In the genomic region with DNA sequence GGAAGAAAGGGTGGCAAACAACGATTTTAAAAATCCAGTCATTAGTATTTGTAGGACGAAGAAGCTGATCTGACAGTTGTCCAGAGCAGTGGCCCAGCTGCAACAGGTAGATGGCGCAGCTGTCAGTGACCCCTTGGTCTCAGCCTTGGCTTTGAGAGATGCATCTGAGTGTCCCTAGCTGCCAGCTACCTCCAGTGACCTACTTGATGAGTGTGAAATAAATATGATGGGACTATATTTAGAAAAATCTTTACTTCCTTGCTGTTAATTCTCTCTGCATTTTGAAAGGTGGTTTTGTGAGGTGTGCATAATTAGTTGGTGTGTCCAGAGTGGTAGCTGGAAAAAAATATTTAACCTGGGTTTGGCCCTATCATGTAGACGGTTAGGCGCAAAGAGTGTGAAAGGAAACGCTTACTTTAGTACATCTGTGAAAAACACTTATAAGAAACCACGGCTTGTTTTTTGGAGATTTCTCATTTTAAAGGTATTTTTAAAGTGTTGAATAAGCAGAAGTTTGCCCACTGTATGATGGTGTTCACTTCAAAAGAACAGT, we compare ENCODE assay signal across 1 cellular context.
TF ChIP-seq lines count a peak whose summit lies in the region.

No MANE protein-coding gene starts in this region.

TF ChIP-seq in HepG2, 621 proteins besides CTCF, POLR2A, EP300 and RAD21 (continued from another document and continues in another):
- TF ChIP-seq, protein P1, sequence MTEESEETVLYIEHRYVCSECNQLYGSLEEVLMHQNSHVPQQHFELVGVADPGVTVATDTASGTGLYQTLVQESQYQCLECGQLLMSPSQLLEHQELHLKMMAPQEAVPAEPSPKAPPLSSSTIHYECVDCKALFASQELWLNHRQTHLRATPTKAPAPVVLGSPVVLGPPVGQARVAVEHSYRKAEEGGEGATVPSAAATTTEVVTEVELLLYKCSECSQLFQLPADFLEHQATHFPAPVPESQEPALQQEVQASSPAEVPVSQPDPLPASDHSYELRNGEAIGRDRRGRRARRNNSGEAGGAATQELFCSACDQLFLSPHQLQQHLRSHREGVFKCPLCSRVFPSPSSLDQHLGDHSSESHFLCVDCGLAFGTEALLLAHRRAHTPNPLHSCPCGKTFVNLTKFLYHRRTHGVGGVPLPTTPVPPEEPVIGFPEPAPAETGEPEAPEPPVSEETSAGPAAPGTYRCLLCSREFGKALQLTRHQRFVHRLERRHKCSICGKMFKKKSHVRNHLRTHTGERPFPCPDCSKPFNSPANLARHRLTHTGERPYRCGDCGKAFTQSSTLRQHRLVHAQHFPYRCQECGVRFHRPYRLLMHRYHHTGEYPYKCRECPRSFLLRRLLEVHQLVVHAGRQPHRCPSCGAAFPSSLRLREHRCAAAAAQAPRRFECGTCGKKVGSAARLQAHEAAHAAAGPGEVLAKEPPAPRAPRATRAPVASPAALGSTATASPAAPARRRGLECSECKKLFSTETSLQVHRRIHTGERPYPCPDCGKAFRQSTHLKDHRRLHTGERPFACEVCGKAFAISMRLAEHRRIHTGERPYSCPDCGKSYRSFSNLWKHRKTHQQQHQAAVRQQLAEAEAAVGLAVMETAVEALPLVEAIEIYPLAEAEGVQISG (CRISPR knock-in tag; IDR thresholded peaks at IDR 0.05), result peak; percentile 7; the same call in 1 of the 2 replicates
- TF ChIP-seq HMGA1 (CRISPR knock-in tag; conservative IDR thresholded peaks at IDR 0.05) (no peak), ZSCAN29 (CRISPR knock-in tag; conservative IDR thresholded peaks at IDR 0.05) (0 out of 2 replicates have a peak, but pooled peaks have one; percentile 29), KMT2B (CRISPR knock-in tag; IDR thresholded peaks at IDR 0.05) (peak; percentile 79), ZNF136 (CRISPR knock-in tag; IDR thresholded peaks at IDR 0.05; ENCODE audit: low read depth) (peak; percentile 35; the same call in 1 of the 2 replicates), ZNF598 (CRISPR knock-in tag; IDR thresholded peaks at IDR 0.05; ENCODE audit: borderline replicate concordance) (0 out of 2 replicates have a peak, but pooled peaks have one; percentile 24), NFYB (CRISPR knock-in tag; IDR thresholded peaks at IDR 0.05) (0 out of 2 replicates have a peak, but pooled peaks have one; percentile 7), ZNF83 (CRISPR knock-in tag; IDR thresholded peaks at IDR 0.05; ENCODE audit: borderline replicate concordance) (no peak), ZFAT (CRISPR knock-in tag; conservative IDR thresholded peaks at IDR 0.05) (no peak), RELA (CRISPR knock-in tag; IDR thresholded peaks at IDR 0.05) (0 out of 2 replicates have a peak, but pooled peaks have one; percentile 11), ZNF552 (CRISPR knock-in tag; IDR thresholded peaks at IDR 0.05; ENCODE audit: borderline replicate concordance) (no peak), MED1 (CRISPR knock-in tag; IDR thresholded peaks at IDR 0.05) (0 out of 2 replicates have a peak, but pooled peaks have one; percentile 21), POLR2G (IDR thresholded peaks at IDR 0.05; ENCODE audit: low read depth, low read length) (peak; percentile 16; the same call in 1 of the 2 replicates), SOX6 (IDR thresholded peaks at IDR 0.05) (no peak), SOX6 (CRISPR knock-in tag; IDR thresholded peaks at IDR 0.05) (peak; percentile 3; the same call in 1 of the 2 replicates), PAWR (CRISPR knock-in tag; IDR thresholded peaks at IDR 0.05; ENCODE audit: borderline replicate concordance) (0 out of 2 replicates have a peak, but pooled peaks have one; percentile 9), KLF16 (CRISPR knock-in tag; IDR thresholded peaks at IDR 0.05) (no peak; a peak in 1 of 4 replicates), RXRA (CRISPR knock-in tag; IDR thresholded peaks at IDR 0.05) (peak; percentile 7; the same call in 1 of the 2 replicates), ETV6 (CRISPR knock-in tag; conservative IDR thresholded peaks at IDR 0.05) (no peak), SMC3 (IDR thresholded peaks at IDR 0.05; ENCODE audit: low read length) (peak; percentile 84), SMAD1 (CRISPR knock-in tag; IDR thresholded peaks at IDR 0.05; ENCODE audit: borderline replicate concordance, low read depth) (0 out of 2 replicates have a peak, but pooled peaks have one; percentile 16), AFF4 (CRISPR knock-in tag; IDR thresholded peaks at IDR 0.05) (peak; percentile 44; the same call in 1 of the 2 replicates), GZF1 (CRISPR knock-in tag; IDR thresholded peaks at IDR 0.05) (0 out of 2 replicates have a peak, but pooled peaks have one; percentile 9), ELF4 (CRISPR knock-in tag; IDR thresholded peaks at IDR 0.05; ENCODE audit: borderline replicate concordance) (no peak), ZNF441 (CRISPR knock-in tag; IDR thresholded peaks at IDR 0.05; ENCODE audit: borderline replicate concordance) (0 out of 2 replicates have a peak, but pooled peaks have one; percentile 4), ZFP82 (CRISPR knock-in tag; IDR thresholded peaks at IDR 0.05; ENCODE audit: borderline replicate concordance) (peak; percentile 88; the same call in 1 of the 2 replicates), SMAD9 (CRISPR knock-in tag; IDR thresholded peaks at IDR 0.05) (no peak), BORCS8-MEF2B (CRISPR knock-in tag; IDR thresholded peaks at IDR 0.05) (no peak), UBTF (CRISPR knock-in tag; IDR thresholded peaks at IDR 0.05) (peak; percentile 18; the same call in 1 of the 2 replicates), NR2F2 (IDR thresholded peaks at IDR 0.05; ENCODE audit: borderline replicate concordance, low read depth) (0 out of 2 replicates have a peak, but pooled peaks have one; percentile 12), ZNF329 (CRISPR knock-in tag; IDR thresholded peaks at IDR 0.05; ENCODE audit: low read depth) (no peak), BCL3 (CRISPR knock-in tag; IDR thresholded peaks at IDR 0.05) (peak; percentile 5; the same call in 1 of the 2 replicates), ZNF160 (CRISPR knock-in tag; IDR thresholded peaks at IDR 0.05) (no peak), NBN (conservative IDR thresholded peaks at IDR 0.05) (no peak), HOXA7 (CRISPR knock-in tag; IDR thresholded peaks at IDR 0.05) (no peak), ZNF781 (CRISPR knock-in tag; IDR thresholded peaks at IDR 0.05; ENCODE audit: borderline replicate concordance, not compliant biosample characterization) (peak; percentile 16), ZNF33B (CRISPR knock-in tag; IDR thresholded peaks at IDR 0.05) (0 out of 2 replicates have a peak, but pooled peaks have one; percentile 43), ZNF644 (CRISPR knock-in tag; IDR thresholded peaks at IDR 0.05; ENCODE audit: low read depth) (0 out of 2 replicates have a peak, but pooled peaks have one; percentile 59), IKZF5 (CRISPR knock-in tag; IDR thresholded peaks at IDR 0.05) (peak; percentile 15; the same call in 1 of the 2 replicates), ZNF576 (CRISPR knock-in tag; IDR thresholded peaks at IDR 0.05) (no peak), NFATC3 (CRISPR knock-in tag; IDR thresholded peaks at IDR 0.05) (0 out of 2 replicates have a peak, but pooled peaks have one; percentile 12)
- TF ChIP-seq, protein P2, sequence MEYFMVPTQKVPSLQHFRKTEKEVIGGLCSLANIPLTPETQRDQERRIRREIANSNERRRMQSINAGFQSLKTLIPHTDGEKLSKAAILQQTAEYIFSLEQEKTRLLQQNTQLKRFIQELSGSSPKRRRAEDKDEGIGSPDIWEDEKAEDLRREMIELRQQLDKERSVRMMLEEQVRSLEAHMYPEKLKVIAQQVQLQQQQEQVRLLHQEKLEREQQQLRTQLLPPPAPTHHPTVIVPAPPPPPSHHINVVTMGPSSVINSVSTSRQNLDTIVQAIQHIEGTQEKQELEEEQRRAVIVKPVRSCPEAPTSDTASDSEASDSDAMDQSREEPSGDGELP (IDR thresholded peaks at IDR 0.05; ENCODE audit: borderline replicate concordance, low read depth), result peak; percentile 68
- TF ChIP-seq, protein P3, sequence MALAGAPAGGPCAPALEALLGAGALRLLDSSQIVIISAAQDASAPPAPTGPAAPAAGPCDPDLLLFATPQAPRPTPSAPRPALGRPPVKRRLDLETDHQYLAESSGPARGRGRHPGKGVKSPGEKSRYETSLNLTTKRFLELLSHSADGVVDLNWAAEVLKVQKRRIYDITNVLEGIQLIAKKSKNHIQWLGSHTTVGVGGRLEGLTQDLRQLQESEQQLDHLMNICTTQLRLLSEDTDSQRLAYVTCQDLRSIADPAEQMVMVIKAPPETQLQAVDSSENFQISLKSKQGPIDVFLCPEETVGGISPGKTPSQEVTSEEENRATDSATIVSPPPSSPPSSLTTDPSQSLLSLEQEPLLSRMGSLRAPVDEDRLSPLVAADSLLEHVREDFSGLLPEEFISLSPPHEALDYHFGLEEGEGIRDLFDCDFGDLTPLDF (CRISPR knock-in tag; IDR thresholded peaks at IDR 0.05), result no peak
- TF ChIP-seq, protein P4, sequence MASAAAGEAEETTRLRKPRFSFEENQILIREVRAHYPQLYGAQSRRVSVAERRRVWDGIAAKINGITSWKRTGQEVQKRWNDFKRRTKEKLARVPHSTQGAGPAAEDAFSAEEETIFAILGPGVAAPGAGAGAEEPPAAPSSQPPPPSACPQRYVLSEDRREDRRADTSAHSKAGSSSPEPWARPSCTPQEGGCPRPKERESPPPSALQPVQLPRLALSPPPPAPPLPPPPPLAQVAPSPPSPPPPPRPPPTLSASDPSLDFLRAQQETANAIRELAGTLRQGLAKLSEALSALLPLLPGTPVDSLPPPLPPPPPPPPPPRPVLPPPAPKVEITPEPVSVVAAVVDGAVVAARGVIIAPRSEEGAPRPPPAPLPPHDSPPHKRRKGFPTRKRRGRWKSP (CRISPR knock-in tag; IDR thresholded peaks at IDR 0.05), result 0 out of 2 replicates have a peak, but pooled peaks have one; percentile 10
